ENCODE assay signal across 9 cellular contexts in the genomic region with DNA sequence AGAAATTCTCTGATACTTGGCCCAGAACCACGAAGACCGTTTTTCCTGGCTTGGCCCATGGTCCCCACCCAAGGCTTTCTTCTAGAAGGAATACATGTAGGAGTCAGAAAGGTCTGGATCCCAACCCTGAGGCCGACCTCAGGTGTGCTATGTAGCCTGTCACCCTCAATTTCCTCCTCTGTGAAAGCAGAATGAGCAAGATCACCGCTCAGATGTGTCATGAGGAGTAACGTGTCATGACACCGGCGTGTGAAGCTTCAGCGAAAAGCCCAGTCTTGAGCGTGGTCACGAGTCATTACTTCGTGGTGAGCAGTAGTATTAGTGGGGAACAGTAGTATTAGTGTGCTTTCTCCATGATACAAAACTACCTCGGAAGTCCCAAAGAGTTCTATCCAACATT.
DNase-seq lines count a peak whose midpoint lies in the region; ATAC-seq and TF ChIP-seq lines count a peak whose summit lies in the region.
"Had no signal": no experiment of that assay in that cellular context is flagged by ENCODE, and none has a peak within 500 bp of the region (broad histone marks: within the 10 kb centered on the region; RNA-seq: fewer than 3 reads in every experiment).

No MANE protein-coding gene starts in this region.

- TF ChIP-seq CTCF in 22Rv1 (IDR thresholded peaks at IDR 0.05): no peak

- ATAC-seq in GM18868 (IDR thresholded peaks at IDR 0.05; ENCODE audit: unreplicated experiment): peak; percentile 66
- ATAC-seq in HG03108 (IDR thresholded peaks at IDR 0.05; ENCODE audit: unreplicated experiment): peak; percentile 16
- ATAC-seq in HG02571 (IDR thresholded peaks at IDR 0.05; ENCODE audit: unreplicated experiment): no peak

- peak overlapping the region; percentile 89 for H3K27ac ChIP-seq in 22Rv1
- H3K27ac ChIP-seq in epithelial cell of prostate: no peak overlapping the region

- DNase-seq in epithelial cell of prostate (ENCODE audit: low read depth, low spot score): peak; percentile 86
- no peak for DNase-seq in hippocampal formation (lab: John Stamatoyannopoulos, UW)
- no peak for DNase-seq in NCI-H524 treated with DMSO at 0.1 percent for 48 hours (lab: John Stamatoyannopoulos, UW)
- DNase-seq in NCI-H446 (lab: John Stamatoyannopoulos, UW): no peak
- DNase-seq: GF-D8 had no signal
